In the genomic region with DNA sequence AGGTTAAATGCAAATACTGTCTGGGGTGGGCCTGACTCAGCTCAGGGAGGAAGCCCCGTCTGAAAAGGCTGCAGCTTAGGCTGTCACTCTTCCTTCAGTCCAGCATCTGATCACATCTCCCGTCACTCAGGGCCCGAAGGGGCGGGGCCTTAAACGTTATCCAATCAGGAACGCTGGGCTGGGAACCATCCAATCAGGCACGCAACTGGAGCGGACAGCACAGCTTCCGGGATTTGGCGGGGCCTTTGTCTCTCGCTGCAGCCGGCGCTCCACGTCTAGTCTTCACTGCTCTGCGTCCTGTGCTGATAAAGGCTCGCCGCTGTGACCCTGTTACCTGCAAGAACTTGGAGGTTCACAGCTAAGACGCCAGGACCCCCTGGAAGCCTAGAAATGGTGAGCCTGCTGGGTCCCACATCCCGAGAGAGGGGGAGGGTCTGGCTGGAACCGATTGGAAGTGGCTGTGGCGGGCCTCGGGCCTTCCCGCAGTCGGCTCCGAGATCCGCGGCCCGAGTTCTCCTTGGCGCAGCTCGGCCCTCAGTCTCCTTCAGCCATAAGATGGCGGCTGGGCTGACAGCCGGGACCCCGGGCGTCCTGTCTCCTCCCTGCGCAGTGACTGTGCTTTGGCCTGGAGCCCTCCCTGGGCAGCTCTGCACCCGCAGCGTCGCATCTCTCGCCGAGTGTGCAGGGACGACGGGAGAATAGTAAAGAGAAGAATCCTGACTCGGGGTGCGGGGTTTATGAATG, we compare ENCODE assay signal across 8 cellular contexts. TPM values are rescaled to one million over a fixed set of nuclear protein-coding genes. Genes with fewer than 3 reads are reported as not detected.
DNase-seq lines count a peak whose midpoint lies in the region; ATAC-seq, FAIRE-seq and TF ChIP-seq lines count a peak whose summit lies in the region.

Gene ZNF92, plus strand, starts transcription at position 248 of the 744 bp plus-strand sequence. Its CDS starts 143 bp downstream, at position 391.

- intact Hi-C loops in HepG2 (cut with micrococcal nuclease; ENCODE audit: unreplicated experiment): loop anchor here (1.0 kb wide), 1 partner anchor 72 kb away; no protein-coding TSS in a partner anchor

- in situ Hi-C loops in HepG2 (cut with HindIII; ENCODE audit: extremely low pct_ligation_motif_present, low pct_unique_long_range_greater_than_20kb): no loop called here

- H3K27me3 ChIP-seq in HepG2 (ENCODE audit: control insufficient read depth in 1 of 2, insufficient read depth in 2 of 2, low read length in 2 of 2): no peaks in the 10 kb centered on the region

- FAIRE-seq in HepG2 (lab: Jason Lieb, UNC): peak; percentile 81

- peak within 1 kb of the TSS; percentile 83 for H3K9ac ChIP-seq in HepG2 (ENCODE audit: insufficient read depth, low read depth, low read length)

- DNase-seq in NCI-H774 (lab: John Stamatoyannopoulos, UW) (peak; percentile 97), dermis microvascular lymphatic vessel endothelial cell (ENCODE audit: low read depth in 2 of 2) (peak; percentile 93 to 98), HepG2 (ENCODE audit: low spot score) (peak; percentile 97)
- peak; percentile 92 for DNase-seq in activated CD4-positive, alpha-beta T cell treated with anti-CD3 and anti-CD28 coated beads, Interleukin-2, amount 50 U/mL, for 4 hours
- peak; percentile 95 for DNase-seq in stimulated activated CD4-positive, alpha-beta T cell treated with anti-CD3 and anti-CD28 coated beads, Interleukin-4, amount 100 ng/mL, for 1 hour

- CTCF ChIA-PET in HepG2 (lab: Yijun Ruan, JAX; ENCODE audit: low intra/inter-chr PET ratio, low total read pairs): no interaction called here

- TF ChIP-seq EP300 in HepG2 (IDR thresholded peaks at IDR 0.05; ENCODE audit: low read depth in 2 of 2, low read length in 2 of 2) (no peak), HepG2 (CRISPR knock-in tag; IDR thresholded peaks at IDR 0.05; ENCODE audit: borderline replicate concordance) (no peak; the same call in 1 of the 2 replicates)

- peak; percentile 38 for TF ChIP-seq RAD21 in HepG2 (CRISPR knock-in tag; IDR thresholded peaks at IDR 0.05)

- peaks cover 65% of the 10 kb centered on the region for H3K4me1 ChIP-seq in HepG2 (ENCODE audit: insufficient read depth, low read length)

- no peak within 1 kb of the TSS for H2AFZ ChIP-seq in HepG2 (ENCODE audit: low read length)

- TF ChIP-seq POLR2A in HepG2 (IDR thresholded peaks at IDR 0.05; ENCODE audit: insufficient read depth in 1 of 2, low read depth in 2 of 2, low read length in 2 of 2): peak; percentile 94 to 97

- H3K9me3 ChIP-seq in HepG2 (ENCODE audit: low read length): no peaks in the 10 kb centered on the region

- POLR2A ChIA-PET in HepG2 (lab: Yijun Ruan, JAX): interaction anchor here (0.8 to 1.8 kb wide), 10 partner anchors 9 to 136 kb away, joined by 3 to 14 read pairs (median 4); no protein-coding TSS in a partner anchor

- peak within 1 kb of the TSS; percentile 80 to 97 (median 91) for H3K4me3 ChIP-seq in HepG2 (replicated peaks in 1 of 3; ENCODE audit: insufficient read depth in 1 of 3, low read depth in 2 of 3, low read length in 3 of 3)

- TF ChIP-seq CTCF in C4-2B (conservative IDR thresholded peaks at IDR 0.05): no peak
- TF ChIP-seq CTCF in HepG2 (CRISPR knock-in tag; IDR thresholded peaks at IDR 0.05): 0 out of 2 replicates have a peak, but pooled peaks have one; percentile 3

- H3K79me2 ChIP-seq in HepG2 (ENCODE audit: insufficient read depth, low read length): peaks cover 47% of the 10 kb centered on the region

- 0% methylated on average over 15 of the region's 44 CpGs for WGBS in HepG2 (ENCODE audit: low lambda C conversion rate)

- no peaks in the 10 kb centered on the region for H4K20me1 ChIP-seq in HepG2 (ENCODE audit: insufficient read depth, low read length)

- H3K4me2 ChIP-seq in HepG2 (ENCODE audit: low read depth, low read length): peak within 1 kb of the TSS; percentile 78

- H3K27ac ChIP-seq in C4-2B (peak within 1 kb of the TSS; percentile 87), HepG2 (ENCODE audit: extremely low read length, insufficient read depth, low read length) (peak within 1 kb of the TSS; percentile 75)

- BruUV-seq in HepG2 (replicated peaks; lab: Mats Ljungman, UMichigan): no TSS peak

- peak; percentile 98 for ATAC-seq in GM19395 (IDR thresholded peaks at IDR 0.05; ENCODE audit: unreplicated experiment)
- peak; percentile 99 for ATAC-seq in HG03565 (IDR thresholded peaks at IDR 0.05; ENCODE audit: unreplicated experiment)
- ATAC-seq in HepG2: peak; percentile 98

- H3K36me3 ChIP-seq in HepG2 (replicated peaks in 1 of 2; ENCODE audit: control insufficient read depth in 1 of 2, insufficient read depth in 2 of 2, low read length in 2 of 2): no peaks in the 10 kb centered on the region

TF ChIP-seq in HepG2, 621 proteins besides CTCF, POLR2A, EP300 and RAD21 (continues in another document):
- peak; percentile 52; the same call in 1 of the 2 replicates for TF ChIP-seq GFI1 (CRISPR knock-in tag; IDR thresholded peaks at IDR 0.05; ENCODE audit: borderline replicate concordance)
- no peak for TF ChIP-seq ZNF644 (CRISPR knock-in tag; IDR thresholded peaks at IDR 0.05; ENCODE audit: low read depth)
- peak; percentile 63; the same call in 1 of the 2 replicates for TF ChIP-seq MXD4 (CRISPR knock-in tag; IDR thresholded peaks at IDR 0.05)
- no peak for TF ChIP-seq NR0B2 (CRISPR knock-in tag; IDR thresholded peaks at IDR 0.05)
- TF ChIP-seq RCOR2 (CRISPR knock-in tag; IDR thresholded peaks at IDR 0.05): no peak
- TF ChIP-seq, protein P1, sequence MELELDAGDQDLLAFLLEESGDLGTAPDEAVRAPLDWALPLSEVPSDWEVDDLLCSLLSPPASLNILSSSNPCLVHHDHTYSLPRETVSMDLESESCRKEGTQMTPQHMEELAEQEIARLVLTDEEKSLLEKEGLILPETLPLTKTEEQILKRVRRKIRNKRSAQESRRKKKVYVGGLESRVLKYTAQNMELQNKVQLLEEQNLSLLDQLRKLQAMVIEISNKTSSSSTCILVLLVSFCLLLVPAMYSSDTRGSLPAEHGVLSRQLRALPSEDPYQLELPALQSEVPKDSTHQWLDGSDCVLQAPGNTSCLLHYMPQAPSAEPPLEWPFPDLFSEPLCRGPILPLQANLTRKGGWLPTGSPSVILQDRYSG (CRISPR knock-in tag; IDR thresholded peaks at IDR 0.05): 0 out of 2 replicates have a peak, but pooled peaks have one; percentile 28
- peak; percentile 16; the same call in 1 of the 2 replicates for TF ChIP-seq MYC (CRISPR knock-in tag; IDR thresholded peaks at IDR 0.05; ENCODE audit: borderline replicate concordance)
- 0 out of 2 replicates have a peak, but pooled peaks have one; percentile 38 for TF ChIP-seq ZSCAN5A (CRISPR knock-in tag; IDR thresholded peaks at IDR 0.05; ENCODE audit: borderline replicate concordance)
- TF ChIP-seq MTERF4 (CRISPR knock-in tag; IDR thresholded peaks at IDR 0.05): 0 out of 2 replicates have a peak, but pooled peaks have one; percentile 21
- no peak; the same call in 1 of the 2 replicates for TF ChIP-seq ZNF589 (CRISPR knock-in tag; conservative IDR thresholded peaks at IDR 0.05)

RNA-seq across cellular contexts. Expression of gene ZNF92, which starts in this region (rescaled TPM):
- total RNA-seq in dermis microvascular lymphatic vessel endothelial cell: 5.3 and 6.6 TPM in 2 replicates
- 13.2 and 19.0 TPM in 2 replicates for total RNA-seq in HepG2 (2016; rRNA removed; fragmentation: Illumina TruSeq; extraction: Trizol)
- total RNA-seq in HepG2 (2016; cell fraction: cytosol; rRNA removed; fragmentation: Illumina TruSeq; extraction: Trizol; ENCODE audit: low read depth): 2.1 and 2.9 TPM in 2 replicates
- total RNA-seq in HepG2 (2016; cell fraction: insoluble cytoplasmic fraction; rRNA removed; fragmentation: Illumina TruSeq; extraction: Trizol): 12.4 and 20.6 TPM in 2 replicates
- 5.9 and 7.6 TPM in 2 replicates for total RNA-seq in HepG2 (2016; cell fraction: membrane; rRNA removed; fragmentation: Illumina TruSeq; extraction: Trizol)
- total RNA-seq in HepG2 (2016; cell fraction: nucleus; rRNA removed; fragmentation: Illumina TruSeq; extraction: Trizol): 20.4 and 22.5 TPM in 2 replicates
- 3.1 and 4.0 TPM in 2 replicates for polyA plus RNA-seq in HepG2 (2011; rRNA removed)
- polyA plus RNA-seq in HepG2 (2011; cell fraction: cytosol; rRNA removed): 1.0 and 1.9 TPM in 2 replicates
- 3.9 and 4.3 TPM in 2 replicates for polyA plus RNA-seq in HepG2 (2011; cell fraction: nucleus; rRNA removed)
- polyA plus RNA-seq in HepG2 (2012): 6.2 and 6.8 TPM in 2 replicates
- polyA plus RNA-seq in HepG2 (2016; cell fraction: cytosol; fragmentation: Illumina TruSeq; extraction: Trizol; ENCODE audit: low read depth): 0.49 and 0.63 TPM in 2 replicates
- 18.6 and 20.1 TPM in 2 replicates for polyA plus RNA-seq in HepG2 (2016; cell fraction: insoluble cytoplasmic fraction; fragmentation: Illumina TruSeq; extraction: Trizol; ENCODE audit: low read depth)
- polyA plus RNA-seq in HepG2 (2016; cell fraction: membrane; fragmentation: Illumina TruSeq; extraction: Trizol; ENCODE audit: low read depth): 1.8 and 2.4 TPM in 2 replicates
- polyA plus RNA-seq in HepG2 (2016; cell fraction: nucleus; fragmentation: Illumina TruSeq; extraction: Trizol; ENCODE audit: insufficient read depth, low read depth): 18.6 and 23.8 TPM in 2 replicates
- 2.1 and 3.0 TPM in 2 replicates for polyA minus RNA-seq in HepG2 (2011; rRNA and poly(A)+ RNA removed; ENCODE audit: low replicate concordance)
- 5.9 and 6.0 TPM in 2 replicates for polyA minus RNA-seq in HepG2 (2011; cell fraction: cytosol; rRNA and poly(A)+ RNA removed)
- polyA minus RNA-seq in HepG2 (2011; cell fraction: nucleus; rRNA and poly(A)+ RNA removed): 19.4 and 20.2 TPM in 2 replicates

Comparison
In these comparisons a context has a peak if more than half of its experiments do, and no peak if none do; other contexts are left out.
1. Peak in every context shown above with its lines: DNase-seq, ATAC-seq, H3K4me3 ChIP-seq and H3K27ac ChIP-seq.